ENCODE assay signal across 19 cellular contexts in the genomic region with DNA sequence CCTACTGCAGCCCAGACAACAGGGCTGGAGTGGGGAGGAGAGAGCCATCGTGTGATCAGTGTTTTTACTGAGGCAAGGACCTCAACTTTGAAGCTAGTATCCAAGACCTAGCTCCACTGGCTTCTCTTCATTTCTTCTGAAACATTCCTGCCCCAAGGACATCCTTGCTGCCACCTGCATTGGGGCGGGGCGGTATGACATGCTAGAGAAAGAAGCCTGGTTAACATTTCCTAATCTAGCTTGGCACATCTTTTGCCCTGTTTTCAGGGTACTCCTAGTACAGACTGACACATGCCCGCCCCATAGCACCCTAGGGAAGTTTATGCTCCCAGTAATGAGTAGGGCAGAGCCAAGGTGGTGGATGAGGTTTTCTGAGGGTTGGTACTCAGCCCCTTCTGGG. TPM values are rescaled to one million over a fixed set of nuclear protein-coding genes. Genes with fewer than 3 reads are reported as not detected.
"Had no signal": no experiment of that assay in that cellular context is flagged by ENCODE, and none has a peak within 500 bp of the region (broad histone marks: within the 10 kb centered on the region; RNA-seq: fewer than 3 reads in every experiment).

No MANE protein-coding gene starts in this region.

- H3K27me3 ChIP-seq: stomach, thyroid gland had no signal

- H3K27ac Mint-ChIP-seq: activated B cell treated with CpG ODN at 0.5 μM for 24 hours; activated CD4-positive, alpha-beta memory T cell treated with anti-CD3 and anti-CD28 coated beads, Interleukin-2, amount 10 ng/mL, durations not matched to agents 7 days and 5 days; activated CD8-positive, alpha-beta memory T cell treated with anti-CD3 and anti-CD28 coated beads, Interleukin-2, amount 10 ng/mL, durations not matched to agents 7 days and 5 days; activated naive CD8-positive, alpha-beta T cell treated with anti-CD3 and anti-CD28 coated beads for 36 hours; natural killer cell; stimulated activated effector memory CD8-positive, alpha-beta T cell treated with anti-CD3 and anti-CD28 coated beads, Interleukin-12 subunit alpha, Interleukin-12 subunit beta, amount 100 ng/mL, for 72 hours; T-helper 2 cell treated with Interferon-gamma antibody and Interleukin-4, amounts not matched to agents 5 μg/mL and 100 μg/mL, for 36 hours had no signal

- ATAC-seq: activated CD8-positive, alpha-beta memory T cell treated with anti-CD3 and anti-CD28 coated beads, Interleukin-2, amount 10 ng/mL, durations not matched to agents 7 days and 5 days; natural killer cell; sciatic nerve; stimulated activated effector memory CD8-positive, alpha-beta T cell treated with anti-CD3 and anti-CD28 coated beads, Interleukin-12 subunit alpha, Interleukin-12 subunit beta, amount 100 ng/mL, for 72 hours had no signal

- H3K4me3 Mint-ChIP-seq: activated B cell treated with CpG ODN at 0.5 μM for 24 hours; activated CD4-positive, alpha-beta memory T cell treated with anti-CD3 and anti-CD28 coated beads, Interleukin-2, amount 10 ng/mL, durations not matched to agents 7 days and 5 days; activated CD8-positive, alpha-beta memory T cell treated with anti-CD3 and anti-CD28 coated beads, Interleukin-2, amount 10 ng/mL, durations not matched to agents 7 days and 5 days; activated naive CD8-positive, alpha-beta T cell treated with anti-CD3 and anti-CD28 coated beads for 36 hours; natural killer cell; stimulated activated effector memory CD8-positive, alpha-beta T cell treated with anti-CD3 and anti-CD28 coated beads, Interleukin-12 subunit alpha, Interleukin-12 subunit beta, amount 100 ng/mL, for 72 hours; T-helper 2 cell treated with Interferon-gamma antibody and Interleukin-4, amounts not matched to agents 5 μg/mL and 100 μg/mL, for 36 hours had no signal

- H3K4me3 ChIP-seq: esophagus muscularis mucosa, stomach, thyroid gland had no signal

- DNase-seq: activated B cell treated with CpG ODN at 0.5 μM for 24 hours; activated CD4-positive, alpha-beta memory T cell treated with anti-CD3 and anti-CD28 coated beads, Interleukin-2, amount 10 ng/mL, durations not matched to agents 7 days and 5 days; activated CD4-positive, alpha-beta T cell treated with anti-CD3 and anti-CD28 coated beads for 4 hours; activated CD8-positive, alpha-beta memory T cell treated with anti-CD3 and anti-CD28 coated beads, Interleukin-2, amount 10 ng/mL, durations not matched to agents 7 days and 5 days; activated naive CD8-positive, alpha-beta T cell treated with anti-CD3 and anti-CD28 coated beads for 36 hours; left cardiac atrium; natural killer cell; stimulated activated CD4-positive, alpha-beta T cell treated with anti-CD3 and anti-CD28 coated beads, Interleukin-4, amount 100 ng/mL, for 24 hours; stomach had no signal

- H3K36me3 Mint-ChIP-seq: activated CD8-positive, alpha-beta memory T cell treated with anti-CD3 and anti-CD28 coated beads, Interleukin-2, amount 10 ng/mL, durations not matched to agents 7 days and 5 days; activated naive CD8-positive, alpha-beta T cell treated with anti-CD3 and anti-CD28 coated beads for 36 hours; natural killer cell; stimulated activated effector memory CD8-positive, alpha-beta T cell treated with anti-CD3 and anti-CD28 coated beads, Interleukin-12 subunit alpha, Interleukin-12 subunit beta, amount 100 ng/mL, for 72 hours had no signal

- H3K9me3 ChIP-seq: esophagus muscularis mucosa, stomach, thyroid gland had no signal

- H3K36me3 ChIP-seq: esophagus muscularis mucosa, stomach, thyroid gland had no signal

- H3K9me3 Mint-ChIP-seq: activated B cell treated with CpG ODN at 0.5 μM for 24 hours; activated CD4-positive, alpha-beta memory T cell treated with anti-CD3 and anti-CD28 coated beads, Interleukin-2, amount 10 ng/mL, durations not matched to agents 7 days and 5 days; activated naive CD8-positive, alpha-beta T cell treated with anti-CD3 and anti-CD28 coated beads for 36 hours; natural killer cell; stimulated activated effector memory CD8-positive, alpha-beta T cell treated with anti-CD3 and anti-CD28 coated beads, Interleukin-12 subunit alpha, Interleukin-12 subunit beta, amount 100 ng/mL, for 72 hours; T-helper 2 cell treated with Interferon-gamma antibody and Interleukin-4, amounts not matched to agents 5 μg/mL and 100 μg/mL, for 36 hours had no signal

RNA-seq across cellular contexts. Expression of gene ANKRD40CL, which starts 17.8 kb away (rescaled TPM):
- total RNA-seq: activated CD4-positive, alpha-beta memory T cell treated with anti-CD3 and anti-CD28 coated beads, Interleukin-2, amount 10 ng/mL, durations not matched to agents 7 days and 5 days; activated CD8-positive, alpha-beta memory T cell treated with anti-CD3 and anti-CD28 coated beads, Interleukin-2, amount 10 ng/mL, durations not matched to agents 7 days and 5 days; activated naive CD8-positive, alpha-beta T cell treated with anti-CD3 and anti-CD28 coated beads for 36 hours; cardiac septum; glomerular endothelial cell; left cardiac atrium; lower leg skin; mesenteric fat pad; natural killer cell; sciatic nerve; thyroid gland; urinary bladder had no signal
- polyA plus RNA-seq: urinary bladder had no signal

RNA-seq across cellular contexts. Expression of gene WFIKKN2, which starts 50.3 kb away (rescaled TPM):
- total RNA-seq: activated B cell treated with CpG ODN at 0.5 μM for 24 hours; activated CD4-positive, alpha-beta memory T cell treated with anti-CD3 and anti-CD28 coated beads, Interleukin-2, amount 10 ng/mL, durations not matched to agents 7 days and 5 days; activated CD8-positive, alpha-beta memory T cell treated with anti-CD3 and anti-CD28 coated beads, Interleukin-2, amount 10 ng/mL, durations not matched to agents 7 days and 5 days; activated naive CD8-positive, alpha-beta T cell treated with anti-CD3 and anti-CD28 coated beads for 36 hours; glomerular endothelial cell; natural killer cell had no signal
